In the genomic region with DNA sequence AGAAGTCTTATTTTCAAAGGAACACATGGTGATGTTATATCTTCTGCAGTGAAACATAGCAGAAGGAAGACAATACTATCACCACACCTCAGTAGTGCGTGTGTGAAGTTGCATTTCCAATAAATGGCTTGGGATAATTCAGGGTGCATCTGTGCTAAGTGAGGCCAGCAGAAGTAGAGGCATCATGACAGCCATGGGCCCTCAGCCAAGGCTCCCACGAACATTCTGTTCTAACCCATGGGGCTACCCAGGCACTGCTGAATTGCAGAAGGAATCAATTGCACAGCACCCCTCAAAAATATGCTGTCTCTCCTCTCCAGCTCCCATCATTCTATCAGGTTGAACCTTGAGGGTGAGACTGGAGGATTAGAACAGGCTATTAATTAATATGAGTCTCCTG, we compare ENCODE assay signal across 3 cellular contexts.
"Had no signal": no experiment of that assay in that cellular context is flagged by ENCODE, and none has a peak within 500 bp of the region (broad histone marks: within the 10 kb centered on the region; RNA-seq: fewer than 3 reads in every experiment).

No MANE protein-coding gene starts in this region.

- H3K4me3 ChIP-seq: GM12878 had no signal

- ATAC-seq: GM12878 had no signal

- DNase-seq: GDM1, GF-D8 had no signal
